15 cellular contexts compared by ENCODE assay signal in genomic region chr10:87675396-87676376, GRCh38. TPM values are rescaled to one million over a fixed set of nuclear protein-coding genes. Genes with fewer than 3 reads are reported as not detected.
DNase-seq lines count a peak whose midpoint lies in the region; ATAC-seq, FAIRE-seq and TF ChIP-seq lines count a peak whose summit lies in the region.
"Had no signal": no experiment of that assay in that cellular context is flagged by ENCODE, and none has a peak within 500 bp of the region (broad histone marks: within the 10 kb centered on the region; RNA-seq: fewer than 3 reads in every experiment).

No MANE protein-coding gene starts in this region.

- peak overlapping the region; percentile 25; the same call in 1 of the 2 replicates for H3K4me3 ChIP-seq in ACC112 (ENCODE audit: low read depth, low read length)
- H3K4me3 ChIP-seq in keratinocyte (ENCODE audit: control insufficient read depth in 2 of 3, extremely low read depth in 1 of 3, insufficient read depth in 2 of 3, low read depth in 1 of 3, low read length in 3 of 3): no peak overlapping the region
- H3K4me3 ChIP-seq: thyroid gland had no signal

- peak; percentile 8 to 41 for DNase-seq in Kasumi-1 (lab: John Stamatoyannopoulos, UW)
- peak; percentile 68 for DNase-seq in astrocyte of the hippocampus (ENCODE audit: low read depth, low spot score)
- DNase-seq in keratinocyte (ENCODE audit: low read depth, low spot score): peak; percentile 76
- DNase-seq in GM13976 (ENCODE audit: low spot score): no peak
- no peak for DNase-seq in activated naive CD4-positive, alpha-beta T cell (lab: John Stamatoyannopoulos, UW)
- no peak for DNase-seq in AG08395 (ENCODE audit: low spot score)
- DNase-seq: activated naive CD8-positive, alpha-beta T cell treated with anti-CD3 and anti-CD28 coated beads for 36 hours; DMS79; immature natural killer cell; RPMI8226; T-helper 9 cell; thyroid gland had no signal

- H3K27me3 ChIP-seq in ACC112 (ENCODE audit: insufficient read depth, low read length): no peaks in the 10 kb centered on the region
- H3K27me3 ChIP-seq in keratinocyte (ENCODE audit: control insufficient read depth, extremely low read depth, insufficient read depth, low read length): no peaks in the 10 kb centered on the region
- H3K27me3 ChIP-seq: thyroid gland had no signal

- H3K9ac ChIP-seq in keratinocyte (ENCODE audit: control insufficient read depth, extremely low read depth, insufficient read depth, low read length): no peak overlapping the region

- H3K4me2 ChIP-seq in keratinocyte (ENCODE audit: control insufficient read depth, extremely low read depth, insufficient read depth, low read depth, low read length): peak overlapping the region; percentile 19

- no peaks in the 10 kb centered on the region for H4K20me1 ChIP-seq in keratinocyte (ENCODE audit: control insufficient read depth, extremely low read depth, insufficient read depth, low read length)

- no peaks in the 10 kb centered on the region for H3K9me1 ChIP-seq in keratinocyte (ENCODE audit: control insufficient read depth, extremely low read depth, insufficient read depth, low read length)

- H3K36me3 ChIP-seq in ACC112 (ENCODE audit: insufficient read depth, low read length) (0 out of 2 replicates have a peak, but pooled peaks cover 6% of the 10 kb centered on the region), keratinocyte (ENCODE audit: control insufficient read depth in 2 of 2, extremely low read depth in 1 of 2, insufficient read depth in 2 of 2, low read length in 2 of 2) (no peaks in the 10 kb centered on the region)
- H3K36me3 ChIP-seq: thyroid gland had no signal

- peak overlapping the region; percentile 72 for H3K27ac ChIP-seq in ACC112 (ENCODE audit: low read depth, low read length)
- H3K27ac ChIP-seq in keratinocyte (ENCODE audit: control insufficient read depth, insufficient read depth, low read length): peak overlapping the region; percentile 11
- H3K27ac ChIP-seq: thyroid gland had no signal

- ATAC-seq in HG02610 (IDR thresholded peaks at IDR 0.05; ENCODE audit: unreplicated experiment): no peak
- ATAC-seq: sciatic nerve had no signal

- H3K4me1 ChIP-seq in ACC112 (ENCODE audit: control insufficient read depth, insufficient read depth, low read length, unreplicated experiment) (peaks cover 26% of the 10 kb centered on the region), keratinocyte (ENCODE audit: control insufficient read depth, extremely low read depth, insufficient read depth, low read length) (peaks cover 20% of the 10 kb centered on the region)
- H3K4me1 ChIP-seq: thyroid gland had no signal

- H3K9me3 ChIP-seq in keratinocyte (ENCODE audit: control insufficient read depth, low read depth, low read length): no peaks in the 10 kb centered on the region
- H3K9me3 ChIP-seq: thyroid gland had no signal

- FAIRE-seq in keratinocyte (lab: Jason Lieb, UNC): peak; percentile 74

- H3K79me2 ChIP-seq in ACC112 (ENCODE audit: control insufficient read depth, insufficient read depth, low read length, unreplicated experiment): peaks cover 59% of the 10 kb centered on the region
- no peaks in the 10 kb centered on the region for H3K79me2 ChIP-seq in keratinocyte (ENCODE audit: control insufficient read depth, insufficient read depth, low read length)

- TF ChIP-seq CTCF in keratinocyte (optimal IDR thresholded peaks at IDR 0.05 in 1 of 3, IDR thresholded peaks at IDR 0.05 in 1 of 3, conservative IDR thresholded peaks at IDR 0.05 in 1 of 3; ENCODE audit: extremely low read depth in 1 of 3, insufficient read depth in 2 of 3, low read length in 3 of 3) (no peak), GM13976 (IDR thresholded peaks at IDR 0.05; ENCODE audit: borderline replicate concordance, control extremely low read depth, extremely low read depth, insufficient read depth, missing control alignments) (no peak)

- H2AFZ ChIP-seq in ACC112 (ENCODE audit: low read length, unreplicated experiment) (no peak overlapping the region), keratinocyte (ENCODE audit: control insufficient read depth, low read length) (peak overlapping the region; percentile 8)

- dilution Hi-C loops in keratinocyte (cut with MboI; ENCODE audit: extremely low pct_ligation_motif_present, low sequenced_read_pairs): no loop called here

- in situ Hi-C loops in GM13976 (cut with MboI; ENCODE audit: low sequenced_read_pairs, unreplicated experiment): no loop called here

RNA-seq across cellular contexts. Expression of gene PAPSS2, which starts 16.0 kb away (rescaled TPM):
- 1.1 to 1.7 TPM (median 1.1 TPM) in 3 replicates for polyA plus RNA-seq in keratinocyte
- 0.11 TPM for polyA plus RNA-seq in keratinocyte (2011; ENCODE audit: low read depth)
- 0.60 and 1.2 TPM in 2 replicates for polyA plus RNA-seq in keratinocyte (2011; cell fraction: cytosol; rRNA removed)
- 0.48 and 0.52 TPM in 2 replicates for polyA plus RNA-seq in keratinocyte (2011; cell fraction: nucleus; rRNA removed)
- polyA plus RNA-seq in keratinocyte (2012; ENCODE audit: low replicate concordance): 0.37 and 2.8 TPM in 2 replicates
- 0.99 to 4.6 TPM (median 1.1 TPM) in 3 replicates for polyA minus RNA-seq in keratinocyte
- polyA minus RNA-seq in keratinocyte (2011; cell fraction: cytosol; rRNA and poly(A)+ RNA removed): 3.5 TPM
- 0.21 and 0.47 TPM in 2 replicates for polyA minus RNA-seq in keratinocyte (2011; cell fraction: nucleus; rRNA and poly(A)+ RNA removed)

Comparison
In these comparisons a context has a peak if more than half of its experiments do, and no peak if none do; other contexts are left out.
1. DNase-seq: peak in Kasumi-1 (2 of 2), astrocyte of the hippocampus (single experiment) and keratinocyte (single experiment); none in GM13976 (single experiment), activated naive CD4-positive, alpha-beta T cell (0 of 4) and AG08395 (single experiment).